ENCODE assay signal across 18 cellular contexts in genomic region chr7:69018200-69018599, GRCh38.
DNase-seq lines count a peak whose midpoint lies in the region; ATAC-seq and TF ChIP-seq lines count a peak whose summit lies in the region.
"Had no signal": no experiment of that assay in that cellular context is flagged by ENCODE, and none has a peak within 500 bp of the region (broad histone marks: within the 10 kb centered on the region; RNA-seq: fewer than 3 reads in every experiment).

No MANE protein-coding gene starts in this region.

- H4K20me1 ChIP-seq in H9 (ENCODE audit: control insufficient read depth, insufficient read depth, insufficient read length) = no peaks in the 10 kb centered on the region
- H4K20me1 ChIP-seq: BLaER1 had no signal

- no peak overlapping the region for H2BK12ac ChIP-seq in H9 (ENCODE audit: insufficient read length, low read depth, low read length)

- H3K4me3 Mint-ChIP-seq in H9 = no peak overlapping the region
- H3K4me3 Mint-ChIP-seq in nephron progenitor cell = no peak overlapping the region
- H3K4me3 Mint-ChIP-seq: naive thymus-derived CD4-positive, alpha-beta T cell had no signal

- no peak overlapping the region for H3K18ac ChIP-seq in H9 (ENCODE audit: insufficient read length, low read depth, low read length)

- H2BK20ac ChIP-seq in H9 (ENCODE audit: low read depth, low read length, poor library complexity, severe bottlenecking) = no peak overlapping the region

- TF ChIP-seq POLR2A in spleen (IDR thresholded peaks at IDR 0.05) = no peak

- H4K91ac ChIP-seq in H9 (ENCODE audit: insufficient read length, low read depth, low read length) = no peak overlapping the region

- no peak overlapping the region for H2AFZ ChIP-seq in H9 (ENCODE audit: low read length)
- H2AFZ ChIP-seq: GM23248 had no signal

- H3K4me1 Mint-ChIP-seq in H9 (peaks cover 8 to 9% of the 10 kb centered on the region in 2 experiments; a peak in 3 of 4 replicates), nephron progenitor cell (peaks cover 10% of the 10 kb centered on the region)
- H3K4me1 Mint-ChIP-seq: naive thymus-derived CD4-positive, alpha-beta T cell had no signal

- ATAC-seq in HG03354 (IDR thresholded peaks at IDR 0.05; ENCODE audit: poor library complexity, severe bottlenecking, unreplicated experiment) = no peak
- ATAC-seq: naive thymus-derived CD4-positive, alpha-beta T cell; PC-3 had no signal

- no peaks in the 10 kb centered on the region for H3K4me1 ChIP-seq in H9 (ENCODE audit: insufficient read depth, low read length)
- no peaks in the 10 kb centered on the region for H3K4me1 ChIP-seq in spleen
- H3K4me1 ChIP-seq: BLaER1, esophagus squamous epithelium, SJSA1, suprapubic skin had no signal

- no peak overlapping the region for H4K8ac ChIP-seq in H9 (replicated peaks; ENCODE audit: insufficient read length, low read depth, low read length)

- H2BK5ac ChIP-seq in H9 (ENCODE audit: insufficient read length, low read length) = no peak overlapping the region

- H3K14ac ChIP-seq in H9 (ENCODE audit: insufficient read depth, low read length) = no peak overlapping the region

- H3K9me3 ChIP-seq in H9 (ENCODE audit: control insufficient read depth, low read depth, low read length) (peaks cover 9% of the 10 kb centered on the region), spleen (peaks cover 0 to 55% (median 24%) of the 10 kb centered on the region in 8 donors)
- H3K9me3 ChIP-seq: SJSA1 had no signal

- H3K9ac ChIP-seq in H9 (ENCODE audit: extremely low read depth, insufficient read length, low read length) = no peak overlapping the region
- H3K9ac ChIP-seq: BLaER1, GM23248 had no signal

- H3K27me3 ChIP-seq in H9 (ENCODE audit: insufficient read depth, low read length) (no peaks in the 10 kb centered on the region), spleen (replicated peaks in 1 of 7) (no peaks in the 10 kb centered on the region)
- H3K27me3 ChIP-seq: BLaER1, esophagus squamous epithelium, SJSA1, suprapubic skin had no signal

- no peak overlapping the region for H3T11ph ChIP-seq in H9 (ENCODE audit: low read length)

- H3K27ac ChIP-seq in H9 (ENCODE audit: insufficient read length, low read depth, low read length) (no peak overlapping the region), spleen (no peak overlapping the region)
- H3K27ac ChIP-seq: BLaER1, esophagus squamous epithelium, GM23248, SJSA1, suprapubic skin had no signal

- H3K56ac ChIP-seq in H9 (ENCODE audit: insufficient read length, low read depth, low read length) = no peak overlapping the region

- no peaks in the 10 kb centered on the region for H3K79me1 ChIP-seq in H9 (ENCODE audit: insufficient read depth, low read depth, low read length, poor library complexity, severe bottlenecking)

- no peak overlapping the region for H2AK5ac ChIP-seq in H9 (ENCODE audit: insufficient read length, low read length)

- H3K4me3 ChIP-seq in astrocyte of the spinal cord (ENCODE audit: low read depth, low read length) (no peak overlapping the region), spleen (no peak overlapping the region)
- H3K4me3 ChIP-seq: BLaER1, esophagus squamous epithelium, GM23248, SJSA1, suprapubic skin had no signal

- H2BK15ac ChIP-seq in H9 (ENCODE audit: low read depth, low read length) = no peak overlapping the region

- intact Hi-C loops in spleen (cut with DNase I; ENCODE audit: low total_unique reads) = no loop called here

- H3K9me3 Mint-ChIP-seq in H9 (peaks cover 21 to 27% of the 10 kb centered on the region in 2 experiments), nephron progenitor cell (peaks cover 33% of the 10 kb centered on the region)

- no peaks in the 10 kb centered on the region for H3K79me2 ChIP-seq in H9 (ENCODE audit: insufficient read depth, low read length)

- H3K27ac Mint-ChIP-seq in H9 (no peak overlapping the region), nephron progenitor cell (no peak overlapping the region)
- H3K27ac Mint-ChIP-seq: naive thymus-derived CD4-positive, alpha-beta T cell had no signal

- no CpG with 5 or more reads among the region's 3 CpGs for WGBS in H9 (ENCODE audit: extremely low coverage, insufficient read length, low lambda C conversion rate)
- 52 to 57% (median 54%) methylated on average over 3 of the region's 3 CpGs for WGBS in spleen, 5 donors

- H3K4ac ChIP-seq in H9 (ENCODE audit: low read depth, low read length) = no peak overlapping the region

- H3K4me2 ChIP-seq in H9 (ENCODE audit: insufficient read depth, insufficient read length, low read length) = no peak overlapping the region
- H3K4me2 ChIP-seq: BLaER1 had no signal

- H3K23me2 ChIP-seq in H9 (ENCODE audit: insufficient read length, low read depth, low read length, poor library complexity, severe bottlenecking) = no peaks in the 10 kb centered on the region

- peaks cover 4% of the 10 kb centered on the region; the same call in 1 of the 2 replicates for H3K27me3 Mint-ChIP-seq in H9 (ENCODE audit: low read depth)
- no peaks in the 10 kb centered on the region for H3K27me3 Mint-ChIP-seq in nephron progenitor cell (ENCODE audit: low read depth, poor library complexity)

- H3K36me3 ChIP-seq in spleen = no peaks in the 10 kb centered on the region
- H3K36me3 ChIP-seq: BLaER1, esophagus squamous epithelium, SJSA1, suprapubic skin had no signal

- TF ChIP-seq CTCF in H9 (conservative IDR thresholded peaks at IDR 0.05) = peak; percentile 76
- peak; percentile 8 for TF ChIP-seq CTCF in astrocyte of the spinal cord (IDR thresholded peaks at IDR 0.05; ENCODE audit: low read depth, low read length)
- TF ChIP-seq CTCF in nephron progenitor cell (IDR thresholded peaks at IDR 0.05) = no peak
- no peak for TF ChIP-seq CTCF in spleen (IDR thresholded peaks at IDR 0.05 in 8 of 11, conservative IDR thresholded peaks at IDR 0.05 in 3 of 11)

- H4K5ac ChIP-seq in H9 (ENCODE audit: insufficient read length, low read depth, low read length) = no peak overlapping the region

- peaks cover 5 to 17% (median 13%) of the 10 kb centered on the region in 3 experiments; a peak in 6 of 7 replicates for H3K36me3 Mint-ChIP-seq in H9 (ENCODE audit: insufficient read depth in 1 of 3, low read depth in 3 of 3)
- H3K36me3 Mint-ChIP-seq in nephron progenitor cell (ENCODE audit: low read depth) = no peaks in the 10 kb centered on the region

- in situ Hi-C loops in astrocyte of the spinal cord (cut with HindIII; ENCODE audit: low sequenced_read_pairs) = no loop called here

- DNase-seq in DMS 273 (lab: John Stamatoyannopoulos, UW; ENCODE audit: unreplicated experiment) (peak; percentile 47), DMS 273 treated with DMSO at 0.1 percent for 48 hours (lab: John Stamatoyannopoulos, UW) (no peak), H9 (peak; percentile 73), astrocyte of the spinal cord (ENCODE audit: low read depth, low spot score) (no peak), nephron progenitor cell (peak; percentile 19), spleen (no peak)
- DNase-seq in stimulated activated CD4-positive, alpha-beta T cell treated with anti-CD3 and anti-CD28 coated beads, Interleukin-2, amount 100 ng/mL, for 24 hours = no peak
- DNase-seq: 8988T; esophagus squamous epithelium; GM23248; mammary epithelial cell; naive thymus-derived CD4-positive, alpha-beta T cell; NCI-H1436 treated with DMSO at 0.1 percent for 48 hours; PC-3 had no signal

- H2BK120ac ChIP-seq in H9 (ENCODE audit: low read depth, low read length, poor library complexity, severe bottlenecking) = no peak overlapping the region

- H3K23ac ChIP-seq in H9 (ENCODE audit: insufficient read length, low read depth, low read length) = no peak overlapping the region

Comparison
In these comparisons a context has a peak if more than half of its experiments do, and no peak if none do; other contexts are left out.
1. DNase-seq: peak in DMS 273 (single experiment), H9 (single experiment) and nephron progenitor cell (single experiment); none in DMS 273 treated with DMSO at 0.1 percent for 48 hours (single experiment), astrocyte of the spinal cord (single experiment), stimulated activated CD4-positive, alpha-beta T cell treated with anti-CD3 and anti-CD28 coated beads, Interleukin-2, amount 100 ng/mL, for 24 hours (0 of 2) and spleen (single experiment).
2. CTCF ChIP-seq: peak in H9 (single experiment) and astrocyte of the spinal cord (single experiment); none in nephron progenitor cell (single experiment) and spleen (0 of 11).